Comparison of ENCODE assay signal across 1 cellular context in genomic region chr6:111483736-111484654, GRCh38.
TF ChIP-seq lines count a peak whose summit lies in the region.

No MANE protein-coding gene starts in this region.

TF ChIP-seq in HepG2, 621 proteins besides CTCF, POLR2A, EP300 and RAD21 (continued from another document and continues in another):
- TF ChIP-seq ZHX2 (IDR thresholded peaks at IDR 0.05; ENCODE audit: low read depth) (peak; percentile 32; the same call in 1 of the 2 replicates), ZHX2 (CRISPR knock-in tag; IDR thresholded peaks at IDR 0.05; ENCODE audit: borderline replicate concordance) (no peak; the same call in 1 of the 2 replicates), JUNB (CRISPR knock-in tag; IDR thresholded peaks at IDR 0.05; ENCODE audit: borderline replicate concordance) (no peak), ZNF367 (CRISPR knock-in tag; IDR thresholded peaks at IDR 0.05; ENCODE audit: borderline replicate concordance) (peak; percentile 8; the same call in 1 of the 2 replicates), RBFOX2 (IDR thresholded peaks at IDR 0.05; ENCODE audit: low read depth, low read length) (peak; percentile 84), CBX1 (IDR thresholded peaks at IDR 0.05; ENCODE audit: low read depth) (no peak), ZFP36 (IDR thresholded peaks at IDR 0.05; ENCODE audit: borderline replicate concordance, low read depth, low read length, partially characterized antibody) (no peak), THYN1 (CRISPR knock-in tag; IDR thresholded peaks at IDR 0.05; ENCODE audit: borderline replicate concordance, low read depth) (no peak), NONO (IDR thresholded peaks at IDR 0.05) (no peak), NONO (CRISPR knock-in tag; conservative IDR thresholded peaks at IDR 0.05) (0 out of 2 replicates have a peak, but pooled peaks have one; percentile 72), ELK4 (CRISPR knock-in tag; IDR thresholded peaks at IDR 0.05; ENCODE audit: borderline replicate concordance) (no peak), SMAD9 (CRISPR knock-in tag; IDR thresholded peaks at IDR 0.05) (no peak; the same call in 1 of the 2 replicates), IKZF1 (IDR thresholded peaks at IDR 0.05) (no peak), RFX1 (IDR thresholded peaks at IDR 0.05) (no peak), ZNF674 (CRISPR knock-in tag; IDR thresholded peaks at IDR 0.05; ENCODE audit: low read depth) (no peak), PAXIP1 (CRISPR knock-in tag; conservative IDR thresholded peaks at IDR 0.05) (no peak; the same call in none of the 2 replicates), NFYC (CRISPR knock-in tag; IDR thresholded peaks at IDR 0.05) (peak; percentile 20; the same call in 1 of the 2 replicates), ZNF33A (CRISPR knock-in tag; IDR thresholded peaks at IDR 0.05; ENCODE audit: borderline replicate concordance) (no peak), ZNF574 (CRISPR knock-in tag; IDR thresholded peaks at IDR 0.05) (peak; percentile 62; the same call in 1 of the 2 replicates), HINFP (CRISPR knock-in tag; IDR thresholded peaks at IDR 0.05; ENCODE audit: low read depth) (no peak), ARID5B (CRISPR knock-in tag; IDR thresholded peaks at IDR 0.05) (peak; percentile 77), ZNF343 (CRISPR knock-in tag; IDR thresholded peaks at IDR 0.05) (0 out of 2 replicates have a peak, but pooled peaks have one; percentile 21), ZNF883 (CRISPR knock-in tag; IDR thresholded peaks at IDR 0.05; ENCODE audit: not compliant biosample characterization) (peak; percentile 6), ZBTB25 (CRISPR knock-in tag; IDR thresholded peaks at IDR 0.05) (peak; percentile 73), ATF3 (CRISPR knock-in tag; IDR thresholded peaks at IDR 0.05) (no peak), TIGD3 (CRISPR knock-in tag; IDR thresholded peaks at IDR 0.05; ENCODE audit: borderline replicate concordance) (peak; percentile 90), ZNF850 (CRISPR knock-in tag; conservative IDR thresholded peaks at IDR 0.05) (no peak), ZNF704 (CRISPR knock-in tag; IDR thresholded peaks at IDR 0.05; ENCODE audit: borderline replicate concordance) (peak; percentile 91; the same call in 1 of the 2 replicates), ZNF782 (CRISPR knock-in tag; IDR thresholded peaks at IDR 0.05; ENCODE audit: borderline replicate concordance) (no peak; the same call in 1 of the 2 replicates), MXD4 (CRISPR knock-in tag; IDR thresholded peaks at IDR 0.05) (peak; percentile 81)
